In genomic region chr17:7572338-7572587, GRCh38 we compare ENCODE assay signal across 8 cellular contexts. TPM values are rescaled to one million over a fixed set of nuclear protein-coding genes. Genes with fewer than 3 reads are reported as not detected.
DNase-seq lines count a peak whose midpoint lies in the region; ATAC-seq lines count a peak whose summit lies in the region.

No MANE protein-coding gene starts in this region.

- no peak overlapping the region for H2AFZ ChIP-seq in neuron (ENCODE audit: low read depth, low read length)

- WGBS in ectodermal cell, 2 experiments: 1% methylated on average over 11 of the region's 11 CpGs

- H3K4me1 ChIP-seq in ectodermal cell (ENCODE audit: control insufficient read depth, insufficient read depth, low read length): peaks cover 16% of the 10 kb centered on the region
- H3K4me1 ChIP-seq in neuron (ENCODE audit: insufficient read depth, low read length): peaks cover 26% of the 10 kb centered on the region

- H3K27ac ChIP-seq in ectodermal cell (ENCODE audit: insufficient read depth, low read depth, low read length, poor library complexity, severe bottlenecking): peak overlapping the region; percentile 88

- no peaks in the 10 kb centered on the region for H3K9me3 ChIP-seq in MG63
- H3K9me3 ChIP-seq in ectodermal cell (ENCODE audit: control insufficient read depth, low read length): no peaks in the 10 kb centered on the region
- no peaks in the 10 kb centered on the region for H3K9me3 ChIP-seq in neuron (ENCODE audit: low read length)

- DNase-seq in MG63 (no peak), germinal center (ENCODE audit: low spot score) (no peak), SW480 (ENCODE audit: low spot score) (no peak), T-helper 9 cell (no peak)

- H3K27me3 ChIP-seq in MG63: no peaks in the 10 kb centered on the region
- no peaks in the 10 kb centered on the region for H3K27me3 ChIP-seq in ectodermal cell (ENCODE audit: control insufficient read depth, insufficient read depth, low read length, poor library complexity, severe bottlenecking)
- no peaks in the 10 kb centered on the region for H3K27me3 ChIP-seq in neuron (ENCODE audit: insufficient read depth, low read length)

- peak; percentile 89 for ATAC-seq in GM18868 (IDR thresholded peaks at IDR 0.05; ENCODE audit: unreplicated experiment)
- ATAC-seq in HG03565 (IDR thresholded peaks at IDR 0.05; ENCODE audit: unreplicated experiment): no peak

- H3K36me3 ChIP-seq in MG63 (peaks cover 48% of the 10 kb centered on the region), ectodermal cell (ENCODE audit: control insufficient read depth, insufficient read depth, low read length) (peaks cover 53% of the 10 kb centered on the region), neuron (ENCODE audit: insufficient read depth, low read length) (peaks cover 64% of the 10 kb centered on the region)

- peak overlapping the region; percentile 55 for H3K4me3 ChIP-seq in MG63
- H3K4me3 ChIP-seq in ectodermal cell (ENCODE audit: insufficient read depth, low read depth, low read length): peak overlapping the region; percentile 97
- peak overlapping the region; percentile 48 for H3K4me3 ChIP-seq in neuron (ENCODE audit: low read length)

RNA-seq across cellular contexts. Expression of gene CD68, which starts 7.2 kb away (rescaled TPM):
- total RNA-seq in MG63 (2014; rRNA removed; shearing (Covaris generic); ENCODE audit: low replicate concordance): 12.6 and 17.3 TPM in 2 replicates
- not detected for polyA plus RNA-seq in ectodermal cell (2013, experiment 1 of 4)
- polyA plus RNA-seq in ectodermal cell (2013, experiment 2 of 4): not detected
- polyA plus RNA-seq in ectodermal cell (2013, experiment 3 of 4): 0.27 TPM
- polyA plus RNA-seq in ectodermal cell (2013, experiment 4 of 4): not detected

RNA-seq across cellular contexts. Expression of gene SENP3, which starts 10.5 kb away (rescaled TPM):
- 85.6 and 106 TPM in 2 replicates for total RNA-seq in MG63 (2014; rRNA removed; shearing (Covaris generic); ENCODE audit: low replicate concordance)
- polyA plus RNA-seq in ectodermal cell (2013, experiment 1 of 4): 80.1 TPM
- polyA plus RNA-seq in ectodermal cell (2013, experiment 2 of 4): 91.7 TPM
- polyA plus RNA-seq in ectodermal cell (2013, experiment 3 of 4): 62.8 TPM
- 76.9 TPM for polyA plus RNA-seq in ectodermal cell (2013, experiment 4 of 4)

RNA-seq across cellular contexts. Expression of gene MPDU1, which starts 11.4 kb away (rescaled TPM):
- 96.0 and 121 TPM in 2 replicates for total RNA-seq in MG63 (2014; rRNA removed; shearing (Covaris generic); ENCODE audit: low replicate concordance)
- 78.2 TPM for polyA plus RNA-seq in ectodermal cell (2013, experiment 1 of 4)
- 86.0 TPM for polyA plus RNA-seq in ectodermal cell (2013, experiment 2 of 4)
- polyA plus RNA-seq in ectodermal cell (2013, experiment 3 of 4): 49.9 TPM
- polyA plus RNA-seq in ectodermal cell (2013, experiment 4 of 4): 64.9 TPM

RNA-seq across cellular contexts. Expression of gene TNFSF13, which starts 13.7 kb away (rescaled TPM):
- total RNA-seq in MG63 (2014; rRNA removed; shearing (Covaris generic); ENCODE audit: low replicate concordance): 1.7 TPM in 1 of 2 replicates, not detected in the other
- 2.6 TPM for polyA plus RNA-seq in ectodermal cell (2013, experiment 1 of 4)
- 2.9 TPM for polyA plus RNA-seq in ectodermal cell (2013, experiment 2 of 4)
- 2.9 TPM for polyA plus RNA-seq in ectodermal cell (2013, experiment 3 of 4)
- 1.8 TPM for polyA plus RNA-seq in ectodermal cell (2013, experiment 4 of 4)

RNA-seq across cellular contexts. Expression of gene SOX15, which starts 17.6 kb away (rescaled TPM):
- 0.23 TPM in 1 of 2 replicates, not detected in the other for total RNA-seq in MG63 (2014; rRNA removed; shearing (Covaris generic); ENCODE audit: low replicate concordance)
- polyA plus RNA-seq in ectodermal cell (2013, experiment 1 of 4): 9.3 TPM
- 16.2 TPM for polyA plus RNA-seq in ectodermal cell (2013, experiment 2 of 4)
- polyA plus RNA-seq in ectodermal cell (2013, experiment 3 of 4): 6.7 TPM
- polyA plus RNA-seq in ectodermal cell (2013, experiment 4 of 4): 9.2 TPM
